Comparison of ENCODE assay signal across 8 cellular contexts in the genomic region with DNA sequence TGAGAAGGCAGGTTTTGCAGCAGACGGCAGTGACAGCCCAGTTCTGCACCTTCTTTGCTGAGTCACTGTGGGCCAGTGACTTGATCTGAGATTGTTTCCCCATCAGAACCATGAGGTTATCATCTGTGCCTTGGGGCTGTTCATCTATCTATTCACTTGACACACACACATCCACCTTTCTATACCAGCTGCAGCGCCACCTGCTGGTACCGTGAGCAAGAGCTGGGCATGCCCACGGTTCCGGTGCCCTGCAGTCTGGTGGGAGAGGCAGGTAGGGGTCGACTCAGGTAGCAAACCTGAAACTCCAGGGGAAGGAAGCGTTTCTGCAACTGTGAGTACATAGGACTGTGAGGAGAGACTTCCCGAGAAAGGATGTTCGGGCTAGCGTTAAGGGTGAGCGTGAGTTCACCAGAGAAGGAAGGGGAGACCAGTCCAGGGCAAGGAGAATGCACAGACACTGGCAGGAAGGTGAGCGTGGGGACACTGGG. TPM values are rescaled to one million over a fixed set of nuclear protein-coding genes. Genes with fewer than 3 reads are reported as not detected.
DNase-seq lines count a peak whose midpoint lies in the region; ATAC-seq and TF ChIP-seq lines count a peak whose summit lies in the region.

No MANE protein-coding gene starts in this region.

- no peaks in the 10 kb centered on the region for H3K27me3 ChIP-seq in tibial nerve

- TF ChIP-seq CTCF in epithelial cell of proximal tubule (conservative IDR thresholded peaks at IDR 0.05; ENCODE audit: low read depth, low read length), result peak; percentile 89
- peak; percentile 75 for TF ChIP-seq CTCF in nephron progenitor cell (IDR thresholded peaks at IDR 0.05)
- peak; percentile 60 to 73 (median 62) for TF ChIP-seq CTCF in tibial nerve (IDR thresholded peaks at IDR 0.05)

- peak overlapping the region; percentile 36 for H3K27ac Mint-ChIP-seq in nephron progenitor cell

- WGBS in tibial nerve, 2 donors, result 70 to 71% methylated on average over 12 of the region's 12 CpGs

- peaks cover 2% of the 10 kb centered on the region for H3K27me3 Mint-ChIP-seq in nephron progenitor cell (ENCODE audit: low read depth, poor library complexity)

- no peak for TF ChIP-seq EP300 in tibial nerve (IDR thresholded peaks at IDR 0.05)

- H3K4me1 Mint-ChIP-seq in nephron progenitor cell, result peaks cover 50% of the 10 kb centered on the region

- H3K27ac ChIP-seq in tibial nerve, result no peak overlapping the region

- no peak for ATAC-seq in GM18867 (IDR thresholded peaks at IDR 0.05; ENCODE audit: unreplicated experiment)

- TF ChIP-seq POLR2A in tibial nerve (IDR thresholded peaks at IDR 0.05), result no peak

- no peak overlapping the region for H3K4me3 ChIP-seq in epithelial cell of proximal tubule (ENCODE audit: low read depth, low read length)
- no peak overlapping the region for H3K4me3 ChIP-seq in tibial nerve

- no peaks in the 10 kb centered on the region for H3K9me3 Mint-ChIP-seq in nephron progenitor cell

- no peaks in the 10 kb centered on the region for H3K9me3 ChIP-seq in tibial nerve

- H3K4me3 Mint-ChIP-seq in nephron progenitor cell, result no peak overlapping the region

- peak; percentile 2 for DNase-seq in NCI-H2107 treated with DMSO at 0.1 percent for 48 hours (lab: John Stamatoyannopoulos, UW; ENCODE audit: unreplicated experiment)
- no peak for DNase-seq in NCI-H2107 (lab: John Stamatoyannopoulos, UW)
- DNase-seq in NCI-H69 (lab: John Stamatoyannopoulos, UW), result peak; percentile 59
- DNase-seq in activated CD8-positive, alpha-beta memory T cell treated with anti-CD3 and anti-CD28 coated beads, Interleukin-2, amount 50 U/mL, for 24 hours (ENCODE audit: extremely low read depth), result peak; percentile 28
- no peak for DNase-seq in epithelial cell of proximal tubule (ENCODE audit: low read depth)
- DNase-seq in nephron progenitor cell, result peak; percentile 73
- peak in 1 of 2 donors; percentile 52 for DNase-seq in tibial nerve (ENCODE audit: low spot score in 2 of 2)

- H3K4me1 ChIP-seq in tibial nerve, result peaks cover 0 to 14% (median 0%) of the 10 kb centered on the region in 4 donors

- H3K36me3 ChIP-seq in tibial nerve, result peaks cover 0 to 76% (median 34%) of the 10 kb centered on the region in 3 donors

- H3K36me3 Mint-ChIP-seq in nephron progenitor cell (ENCODE audit: low read depth), result peaks cover 41% of the 10 kb centered on the region

RNA-seq across cellular contexts. Expression of gene LIN7B, which starts 7.5 kb away (rescaled TPM):
- total RNA-seq in epithelial cell of proximal tubule (2.2 and 3.7 TPM in 2 replicates), tibial nerve (10 to 100 TPM; 15.7 to 24.9 (median 19.6) TPM)

RNA-seq across cellular contexts. Expression of gene C19orf73, which starts 12.3 kb away (rescaled TPM):
- total RNA-seq in epithelial cell of proximal tubule (2.7 and 10.3 TPM in 2 replicates), tibial nerve (1 to 10 TPM in 3 of 4 donors, not detected in 1; 1.0 to 7.8 (median 5.0) TPM)

RNA-seq across cellular contexts. Expression of gene PPFIA3, which starts 12.7 kb away (rescaled TPM):
- total RNA-seq in epithelial cell of proximal tubule, result 1.7 and 3.3 TPM in 2 replicates
- 1 to 10 TPM; 1.8 to 6.7 (median 3.5) TPM for total RNA-seq in tibial nerve

RNA-seq across cellular contexts. Expression of gene SNRNP70, which starts 21.4 kb away (rescaled TPM):
- total RNA-seq in epithelial cell of proximal tubule (165 and 257 TPM in 2 replicates), tibial nerve (100 to 1,000 TPM; 286 to 444 (median 400) TPM)

RNA-seq across cellular contexts. Expression of gene KCNA7, which starts 34.2 kb away (rescaled TPM):
- total RNA-seq in epithelial cell of proximal tubule (not detected in 2 replicates), tibial nerve (not detected)

Comparison
In these comparisons a context has a peak if more than half of its experiments do, and no peak if none do; other contexts are left out.
1. DNase-seq: peak in NCI-H2107 treated with DMSO at 0.1 percent for 48 hours (single experiment), NCI-H69 (single experiment), activated CD8-positive, alpha-beta memory T cell treated with anti-CD3 and anti-CD28 coated beads, Interleukin-2, amount 50 U/mL, for 24 hours (single experiment) and nephron progenitor cell (single experiment); none in NCI-H2107 (single experiment) and epithelial cell of proximal tubule (single experiment).
2. Peak in every context shown above with its lines, with median percentiles within 50 percentile points of each other: CTCF ChIP-seq.